ENCODE assay signal across 37 cellular contexts in genomic region chr17:73882590-73882989, GRCh38.
"Had no signal": no experiment of that assay in that cellular context is flagged by ENCODE, and none has a peak within 500 bp of the region (broad histone marks: within the 10 kb centered on the region; RNA-seq: fewer than 3 reads in every experiment).

No MANE protein-coding gene starts in this region.

- H3K4me1 ChIP-seq: adrenal gland, body of pancreas, breast epithelium had no signal

- H3K9me3 Mint-ChIP-seq: activated B cell treated with CpG ODN at 0.5 μM for 24 hours; activated CD4-positive, alpha-beta memory T cell treated with anti-CD3 and anti-CD28 coated beads for 36 hours; activated CD4-positive, alpha-beta T cell treated with anti-CD3 and anti-CD28 coated beads, Interleukin-2, amount 10 ng/mL, durations not matched to agents 24 days and 14 days; activated CD8-positive, alpha-beta T cell treated with anti-CD3 and anti-CD28 coated beads for 36 hours; activated naive CD4-positive, alpha-beta T cell treated with anti-CD3 and anti-CD28 coated beads for 36 hours; activated naive CD4-positive, alpha-beta T cell treated with anti-CD3 and anti-CD28 coated beads, Interleukin-2, amount 50 U/mL, for 72 hours; activated naive CD8-positive, alpha-beta T cell treated with anti-CD3 and anti-CD28 coated beads for 36 hours; activated T-cell treated with anti-CD3 and anti-CD28 coated beads, Interleukin-2, amount 50 U/mL, for 4 hours; activated T-cell treated with anti-CD3 and anti-CD28 coated beads, Interleukin-2, amount 50 U/mL, for 72 hours; activated T-helper 1 cell treated with anti-CD3 and anti-CD28 coated beads, Interleukin-12 subunit alpha, Interleukin-12 subunit beta, Interleukin-2, Interleukin-4 antibody, amounts not matched to agents 30 ng/mL and 10 ng/mL and 1 ng/mL, durations not matched to agents 14 hours and 24 hours and 36 hours; activated T-helper 17 cell treated with anti-CD3 and anti-CD28 coated beads, Interleukin-2, amount 50 U/mL, for 72 hours; T-helper 1 cell treated with Interleukin-12 subunit alpha and Interleukin-12 subunit beta and Interleukin-4 antibody, amounts not matched to agents 30 μg/mL and 1 μg/mL, for 36 hours; T-helper 2 cell treated with Interferon-gamma antibody and Interleukin-4, amounts not matched to agents 5 μg/mL and 100 μg/mL, for 36 hours had no signal

- H3K27me3 ChIP-seq: adrenal gland, body of pancreas, brain microvascular endothelial cell had no signal

- H3K9me3 ChIP-seq: adrenal gland, body of pancreas, breast epithelium had no signal

- H3K4me1 Mint-ChIP-seq: activated B cell treated with CpG ODN at 0.5 μM for 24 hours; activated CD4-positive, alpha-beta T cell treated with anti-CD3 and anti-CD28 coated beads, Interleukin-2, amount 10 ng/mL, durations not matched to agents 24 days and 14 days; activated naive CD8-positive, alpha-beta T cell treated with anti-CD3 and anti-CD28 coated beads for 36 hours; activated T-helper 17 cell treated with anti-CD3 and anti-CD28 coated beads, Interleukin-2, amount 50 U/mL, for 72 hours had no signal

- H3K36me3 ChIP-seq: adrenal gland, brain microvascular endothelial cell, breast epithelium had no signal

- H3K27ac Mint-ChIP-seq: activated B cell treated with CpG ODN at 0.5 μM for 24 hours; activated CD4-positive, alpha-beta memory T cell treated with anti-CD3 and anti-CD28 coated beads for 36 hours; activated CD4-positive, alpha-beta T cell treated with anti-CD3 and anti-CD28 coated beads, Interleukin-2, amount 10 ng/mL, durations not matched to agents 24 days and 14 days; activated CD8-positive, alpha-beta T cell treated with anti-CD3 and anti-CD28 coated beads for 36 hours; activated naive CD4-positive, alpha-beta T cell treated with anti-CD3 and anti-CD28 coated beads for 36 hours; activated naive CD8-positive, alpha-beta T cell treated with anti-CD3 and anti-CD28 coated beads for 36 hours; activated T-cell treated with anti-CD3 and anti-CD28 coated beads, Interleukin-2, amount 50 U/mL, for 72 hours; activated T-helper 1 cell treated with anti-CD3 and anti-CD28 coated beads, Interleukin-12 subunit alpha, Interleukin-12 subunit beta, Interleukin-2, Interleukin-4 antibody, amounts not matched to agents 30 ng/mL and 10 ng/mL and 1 ng/mL, durations not matched to agents 14 hours and 24 hours and 36 hours; activated T-helper 17 cell treated with anti-CD3 and anti-CD28 coated beads, Interleukin-2, amount 50 U/mL, for 72 hours; T-helper 1 cell treated with Interleukin-12 subunit alpha and Interleukin-12 subunit beta and Interleukin-4 antibody, amounts not matched to agents 30 μg/mL and 1 μg/mL, for 36 hours; T-helper 2 cell treated with Interferon-gamma antibody and Interleukin-4, amounts not matched to agents 5 μg/mL and 100 μg/mL, for 36 hours had no signal

- H3K27ac ChIP-seq: adrenal gland, body of pancreas, brain microvascular endothelial cell, breast epithelium, VCaP had no signal

- DNase-seq: activated B cell treated with CpG ODN at 0.5 μM for 24 hours; activated CD4-positive, alpha-beta memory T cell treated with anti-CD3 and anti-CD28 coated beads for 36 hours; activated CD4-positive, alpha-beta T cell treated with anti-CD3 and anti-CD28 coated beads for 4 hours; activated CD4-positive, alpha-beta T cell treated with anti-CD3 and anti-CD28 coated beads, Interleukin-2, amount 10 ng/mL, durations not matched to agents 24 days and 14 days; activated CD4-positive, alpha-beta T cell treated with anti-CD3 and anti-CD28 coated beads, Interleukin-2, amount 50 U/mL, for 1 hour; activated CD4-positive, alpha-beta T cell treated with anti-CD3 and anti-CD28 coated beads, Interleukin-2, amount 50 U/mL, for 4 hours; activated CD4-positive, CD25-positive, alpha-beta regulatory T cell treated with anti-CD3 and anti-CD28 coated beads, Interleukin-2, amount 50 U/mL, for 72 hours; activated CD8-positive, alpha-beta memory T cell treated with anti-CD3 and anti-CD28 coated beads, Interleukin-2, amount 50 U/mL, for 4 hours; activated CD8-positive, alpha-beta T cell treated with anti-CD3 and anti-CD28 coated beads for 36 hours; activated effector memory CD4-positive, alpha-beta T cell treated with anti-CD3 and anti-CD28 coated beads, Interleukin-2, amount 50 U/mL, for 16 hours; activated gamma-delta T cell treated with Interleukin-2 at 50 U/mL for 16 hours; activated naive CD4-positive, alpha-beta T cell; activated naive CD4-positive, alpha-beta T cell treated with anti-CD3 and anti-CD28 coated beads for 36 hours; activated naive CD4-positive, alpha-beta T cell treated with anti-CD3 and anti-CD28 coated beads, Interleukin-2, amount 50 U/mL, for 16 hours; activated naive CD8-positive, alpha-beta T cell treated with anti-CD3 and anti-CD28 coated beads for 36 hours; activated T-cell treated with anti-CD3 and anti-CD28 coated beads for 4 hours; activated T-cell treated with anti-CD3 and anti-CD28 coated beads, Interleukin-2, amount 50 U/mL, for 1 hour; activated T-cell treated with anti-CD3 and anti-CD28 coated beads, Interleukin-2, amount 50 U/mL, for 4 hours; activated T-cell treated with anti-CD3 and anti-CD28 coated beads, Interleukin-2, amount 50 U/mL, for 72 hours; adrenal gland; amniotic stem cell; aorta; body of pancreas; brain microvascular endothelial cell; central memory CD4-positive, alpha-beta T cell; T-helper 1 cell; T-helper 2 cell; T-helper 9 cell had no signal

- H3K36me3 Mint-ChIP-seq: activated CD4-positive, alpha-beta memory T cell treated with anti-CD3 and anti-CD28 coated beads for 36 hours; activated naive CD4-positive, alpha-beta T cell treated with anti-CD3 and anti-CD28 coated beads, Interleukin-2, amount 50 U/mL, for 72 hours; activated naive CD8-positive, alpha-beta T cell treated with anti-CD3 and anti-CD28 coated beads for 36 hours had no signal

- H3K27me3 Mint-ChIP-seq: activated CD4-positive, alpha-beta memory T cell treated with anti-CD3 and anti-CD28 coated beads for 36 hours; activated CD8-positive, alpha-beta T cell treated with anti-CD3 and anti-CD28 coated beads for 36 hours; activated naive CD8-positive, alpha-beta T cell treated with anti-CD3 and anti-CD28 coated beads for 36 hours had no signal

- ATAC-seq: activated CD8-positive, alpha-beta T cell treated with anti-CD3 and anti-CD28 coated beads for 36 hours; activated naive CD4-positive, alpha-beta T cell treated with anti-CD3 and anti-CD28 coated beads, Interleukin-2, amount 50 U/mL, for 72 hours; activated T-cell treated with anti-CD3 and anti-CD28 coated beads, Interleukin-2, amount 50 U/mL, for 4 hours; activated T-cell treated with anti-CD3 and anti-CD28 coated beads, Interleukin-2, amount 50 U/mL, for 72 hours; activated T-helper 17 cell treated with anti-CD3 and anti-CD28 coated beads, Interleukin-2, amount 50 U/mL, for 72 hours; body of pancreas had no signal

- FAIRE-seq: astrocyte, TTC549 had no signal

- H3K4me3 Mint-ChIP-seq: activated B cell treated with CpG ODN at 0.5 μM for 24 hours; activated CD4-positive, alpha-beta memory T cell treated with anti-CD3 and anti-CD28 coated beads for 36 hours; activated CD4-positive, alpha-beta T cell treated with anti-CD3 and anti-CD28 coated beads, Interleukin-2, amount 10 ng/mL, durations not matched to agents 24 days and 14 days; activated CD8-positive, alpha-beta T cell treated with anti-CD3 and anti-CD28 coated beads for 36 hours; activated naive CD4-positive, alpha-beta T cell treated with anti-CD3 and anti-CD28 coated beads for 36 hours; activated naive CD8-positive, alpha-beta T cell treated with anti-CD3 and anti-CD28 coated beads for 36 hours; activated T-cell treated with anti-CD3 and anti-CD28 coated beads, Interleukin-2, amount 50 U/mL, for 4 hours; activated T-cell treated with anti-CD3 and anti-CD28 coated beads, Interleukin-2, amount 50 U/mL, for 72 hours; activated T-helper 1 cell treated with anti-CD3 and anti-CD28 coated beads, Interleukin-12 subunit alpha, Interleukin-12 subunit beta, Interleukin-2, Interleukin-4 antibody, amounts not matched to agents 30 ng/mL and 10 ng/mL and 1 ng/mL, durations not matched to agents 14 hours and 24 hours and 36 hours; activated T-helper 17 cell treated with anti-CD3 and anti-CD28 coated beads, Interleukin-2, amount 50 U/mL, for 72 hours; T-helper 1 cell treated with Interleukin-12 subunit alpha and Interleukin-12 subunit beta and Interleukin-4 antibody, amounts not matched to agents 30 μg/mL and 1 μg/mL, for 36 hours; T-helper 2 cell treated with Interferon-gamma antibody and Interleukin-4, amounts not matched to agents 5 μg/mL and 100 μg/mL, for 36 hours had no signal

- H3K4me3 ChIP-seq: adrenal gland, body of pancreas, breast epithelium had no signal
